ENCODE assay signal across 20 cellular contexts in genomic region chr3:44999782-45000181, GRCh38. TPM values are rescaled to one million over a fixed set of nuclear protein-coding genes. Genes with fewer than 3 reads are reported as not detected.
DNase-seq lines count a peak whose midpoint lies in the region; ATAC-seq and TF ChIP-seq lines count a peak whose summit lies in the region.
"Had no signal": no experiment of that assay in that cellular context is flagged by ENCODE, and none has a peak within 500 bp of the region (broad histone marks: within the 10 kb centered on the region; RNA-seq: fewer than 3 reads in every experiment).

No MANE protein-coding gene starts in this region.

- no peaks in the 10 kb centered on the region for H3K9me3 ChIP-seq in CD4-positive, alpha-beta T cell (ENCODE audit: control insufficient read depth, low read length)
- H3K9me3 ChIP-seq in prostate gland = no peaks in the 10 kb centered on the region

- 32% methylated on average over 2 of the region's 2 CpGs for WGBS in prostate gland

- CTCF ChIA-PET in CD4-positive, alpha-beta T cell (lab: Charles Lee) = no interaction called here

- no peaks in the 10 kb centered on the region for H3K9me3 Mint-ChIP-seq in CD4-positive, alpha-beta T cell

- H3K4me3 ChIP-seq in epithelial cell of esophagus (ENCODE audit: low read length) (no peak overlapping the region), prostate gland (no peak overlapping the region)

- no peak overlapping the region for H3K27ac ChIP-seq in CD4-positive, alpha-beta T cell (ENCODE audit: low read depth, low read length)
- H3K27ac ChIP-seq in prostate gland = no peak overlapping the region
- H3K27ac ChIP-seq: 22Rv1 had no signal

- no peak overlapping the region for H3K4me3 Mint-ChIP-seq in CD4-positive, alpha-beta T cell
- H3K4me3 Mint-ChIP-seq: B cell; CD4-positive, CD25-positive, alpha-beta regulatory T cell had no signal

- POLR2A ChIA-PET in CD4-positive, alpha-beta T cell (lab: Charles Lee) = no interaction called here

- H3K27ac Mint-ChIP-seq in CD4-positive, alpha-beta T cell = peak overlapping the region; percentile 20
- H3K27ac Mint-ChIP-seq: B cell had no signal

- no peak for TF ChIP-seq CTCF in CD4-positive, alpha-beta T cell (IDR thresholded peaks at IDR 0.05)
- TF ChIP-seq CTCF in epithelial cell of esophagus (IDR thresholded peaks at IDR 0.05; ENCODE audit: insufficient read depth, low read depth, low read length, missing control alignments) (no peak), prostate gland (IDR thresholded peaks at IDR 0.05) (no peak)

- no peaks in the 10 kb centered on the region for H3K27me3 ChIP-seq in CD4-positive, alpha-beta T cell (ENCODE audit: control insufficient read depth, insufficient read depth, low read length)
- H3K27me3 ChIP-seq in prostate gland (replicated peaks; ENCODE audit: insufficient read depth) = no peaks in the 10 kb centered on the region

- H3K27me3 Mint-ChIP-seq in CD4-positive, alpha-beta T cell = no peaks in the 10 kb centered on the region
- H3K27me3 Mint-ChIP-seq: B cell; CD4-positive, CD25-positive, alpha-beta regulatory T cell had no signal

- H3K4me1 ChIP-seq in prostate gland (replicated peaks) = no peaks in the 10 kb centered on the region

- peaks cover 39% of the 10 kb centered on the region for H3K4me1 Mint-ChIP-seq in CD4-positive, alpha-beta T cell (ENCODE audit: low read depth)
- H3K4me1 Mint-ChIP-seq: B cell had no signal

- ATAC-seq in CD4-positive, alpha-beta T cell (ENCODE audit: poor library complexity) = no peak
- ATAC-seq in GM19324 (IDR thresholded peaks at IDR 0.05; ENCODE audit: low FRiP score, unreplicated experiment) = no peak
- no peak for ATAC-seq in HG02938 (IDR thresholded peaks at IDR 0.05; ENCODE audit: unreplicated experiment)

- DNase-seq in DMS79 treated with DMSO at 0.1 percent for 48 hours (lab: John Stamatoyannopoulos, UW) (peak; percentile 8), DMS79 (lab: John Stamatoyannopoulos, UW) (no peak), epithelial cell of esophagus (ENCODE audit: low read depth) (peak; percentile 44), prostate gland (ENCODE audit: low spot score) (peak; percentile 81)
- no peak for DNase-seq in CD4-positive, alpha-beta T cell
- no peak for DNase-seq in activated naive CD4-positive, alpha-beta T cell (lab: John Stamatoyannopoulos, UW)
- DNase-seq: Calu3; CD4-positive, CD25-positive, alpha-beta regulatory T cell; GOT3; KG1; NCI-H1436 treated with DMSO at 0.1 percent for 48 hours; NCI-H2081 treated with DMSO at 0.1 percent for 48 hours; NCI-H226; NCI-H524 treated with DMSO at 0.1 percent for 48 hours; NK-92 treated with Interleukin-12 subunit alpha and Interleukin-12 subunit beta, amount 100 ng/mL, for 24 hours; SHP77 had no signal

- intact Hi-C loops in CD4-positive, alpha-beta T cell (cut with DNase I, micrococcal nuclease) = no loop called here
- intact Hi-C loops in prostate gland (cut with DNase I) = no loop called here

- H3K36me3 ChIP-seq in prostate gland = no peaks in the 10 kb centered on the region

- H3K36me3 Mint-ChIP-seq in CD4-positive, alpha-beta T cell (ENCODE audit: low read depth) = peaks cover 97% of the 10 kb centered on the region

- no peak for TF ChIP-seq POLR2A in prostate gland (IDR thresholded peaks at IDR 0.05)

RNA-seq across cellular contexts. Expression of gene EXOSC7, which starts 23.7 kb away (rescaled TPM):
- total RNA-seq in CD4-positive, alpha-beta T cell = 10 to 100 TPM; 28.1 to 28.4 TPM
- 10 to 100 TPM; 55.2 to 56.2 TPM for total RNA-seq in prostate gland

RNA-seq across cellular contexts. Expression of gene ZDHHC3, which starts 23.8 kb away (rescaled TPM):
- total RNA-seq in CD4-positive, alpha-beta T cell = 10 to 100 TPM; 34.4 to 34.6 TPM
- 10 to 100 TPM; 64.6 to 91.7 TPM for total RNA-seq in prostate gland

RNA-seq across cellular contexts. Expression of gene CLEC3B, which starts 26.3 kb away (rescaled TPM):
- under 1 TPM; 0.34 to 0.36 TPM for total RNA-seq in CD4-positive, alpha-beta T cell
- 10 to 100 TPM; 16.0 to 61.1 TPM for total RNA-seq in prostate gland
- total RNA-seq: B cell, Calu3 had no signal

Comparison
In these comparisons a context has a peak if more than half of its experiments do, and no peak if none do; other contexts are left out.
1. DNase-seq: peak in DMS79 treated with DMSO at 0.1 percent for 48 hours (single experiment), epithelial cell of esophagus (single experiment) and prostate gland (single experiment); none in DMS79 (single experiment), CD4-positive, alpha-beta T cell (0 of 10) and activated naive CD4-positive, alpha-beta T cell (0 of 4).
2. RNA of gene CLEC3B, which starts 26.3 kb away (total RNA-seq): 16.0 to 61.1 TPM in prostate gland; 0.34 to 0.36 TPM in CD4-positive, alpha-beta T cell; every median in the first group is over 10 times any median in the second.